In genomic region chr14:24389266-24389855, GRCh38 we compare ENCODE assay signal across 1 cellular context.
TF ChIP-seq lines count a peak whose summit lies in the region.

No MANE protein-coding gene starts in this region.

TF ChIP-seq in H1, 55 proteins besides CTCF, POLR2A, EP300 and RAD21:
- TF ChIP-seq POLR2AphosphoS5 (IDR thresholded peaks at IDR 0.05; ENCODE audit: low read depth, low read length), result no peak
- TF ChIP-seq, protein P1, sequence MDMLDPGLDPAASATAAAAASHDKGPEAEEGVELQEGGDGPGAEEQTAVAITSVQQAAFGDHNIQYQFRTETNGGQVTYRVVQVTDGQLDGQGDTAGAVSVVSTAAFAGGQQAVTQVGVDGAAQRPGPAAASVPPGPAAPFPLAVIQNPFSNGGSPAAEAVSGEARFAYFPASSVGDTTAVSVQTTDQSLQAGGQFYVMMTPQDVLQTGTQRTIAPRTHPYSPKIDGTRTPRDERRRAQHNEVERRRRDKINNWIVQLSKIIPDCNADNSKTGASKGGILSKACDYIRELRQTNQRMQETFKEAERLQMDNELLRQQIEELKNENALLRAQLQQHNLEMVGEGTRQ (IDR thresholded peaks at IDR 0.05; ENCODE audit: low read length), result 0 out of 2 replicates have a peak, but pooled peaks have one; percentile 9
- TF ChIP-seq CHD7 (IDR thresholded peaks at IDR 0.05; ENCODE audit: insufficient replicate concordance, low read length), result no peak
- TF ChIP-seq ASH2L (IDR thresholded peaks at IDR 0.05; ENCODE audit: low read length), result no peak
- no peak for TF ChIP-seq SAP30 (IDR thresholded peaks at IDR 0.05; ENCODE audit: insufficient read depth, insufficient replicate concordance, low read length)
- no peak for TF ChIP-seq CREB1 (IDR thresholded peaks at IDR 0.05)
